34 cellular contexts compared by ENCODE assay signal in genomic region chr5:38712416-38712815, GRCh38.
"Had no signal": no experiment of that assay in that cellular context is flagged by ENCODE, and none has a peak within 500 bp of the region (broad histone marks: within the 10 kb centered on the region; RNA-seq: fewer than 3 reads in every experiment).

No MANE protein-coding gene starts in this region.

- H3K9me3 ChIP-seq: MG63 had no signal

- H3K27ac ChIP-seq: KMS-11 had no signal

- H3K36me3 ChIP-seq: MG63 had no signal

- H3K4me2 ChIP-seq: KMS-11 had no signal

- H3K27me3 ChIP-seq: MG63 had no signal

- H3K9ac ChIP-seq: KMS-11 had no signal

- H3K4me3 ChIP-seq: MG63 had no signal

- DNase-seq: Karpas-422, Kasumi-1, KG1, MG63, MM.1S, MV-4-11, NCI-H1048, NCI-H1092, NCI-H1092 treated with DMSO at 0.1 percent for 48 hours, NCI-H1105, NCI-H1105 treated with DMSO at 0.1 percent for 48 hours, NCI-H1417, NCI-H1417 treated with DMSO at 0.1 percent for 48 hours, NCI-H1436, NCI-H1436 treated with DMSO at 0.1 percent for 48 hours, NCI-H146, NCI-H1694, NCI-H1694 treated with DMSO at 0.1 percent for 48 hours, NCI-H187, NCI-H187 treated with DMSO at 0.1 percent for 48 hours, NCI-H1930, NCI-H2029, NCI-H2029 treated with DMSO at 0.1 percent for 48 hours, NCI-H2081, NCI-H2081 treated with DMSO at 0.1 percent for 48 hours, NCI-H2107, NCI-H2171, NCI-H2171 treated with DMSO at 0.1 percent for 48 hours, NCI-H2227 treated with DMSO at 0.1 percent for 48 hours, NCI-H226, NCI-H345, NCI-H446, NCI-H446 treated with DMSO at 0.1 percent for 48 hours had no signal
